In the genomic region with DNA sequence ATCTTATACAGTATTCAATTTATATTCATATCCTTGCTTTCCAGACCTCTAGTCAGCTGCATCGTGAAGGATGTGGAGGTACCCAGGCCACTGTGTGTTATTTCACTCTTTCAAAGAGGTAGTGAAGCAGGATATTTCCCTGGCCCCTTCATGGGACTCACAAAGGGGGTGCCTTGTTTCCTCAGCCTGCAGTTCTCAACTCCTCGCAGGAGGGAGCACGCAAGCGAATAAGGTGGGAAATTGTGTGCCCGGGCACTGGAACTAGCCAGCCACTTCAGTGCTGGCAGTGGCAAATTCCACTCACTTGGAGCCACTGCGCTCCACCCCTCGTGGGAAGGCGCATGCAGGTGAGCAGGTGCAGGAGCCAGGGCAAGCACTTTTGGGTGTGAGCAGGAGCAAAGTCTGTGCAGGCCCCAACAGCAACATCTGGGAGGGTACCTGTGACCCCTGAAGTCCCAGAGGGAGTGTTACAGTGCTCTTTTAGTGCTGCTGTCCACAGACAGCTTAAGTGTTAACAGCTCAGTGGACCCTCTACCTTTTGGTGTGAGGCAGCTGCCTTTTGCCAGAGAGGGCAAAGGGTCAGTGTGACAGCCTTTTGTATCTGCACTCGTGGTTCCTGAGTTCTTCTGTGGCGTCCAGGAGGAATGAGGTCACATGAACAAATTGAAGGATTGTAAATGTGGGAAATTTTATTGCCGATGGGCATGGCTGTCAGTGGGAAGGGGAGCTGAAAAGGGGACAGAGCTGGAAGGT, we compare ENCODE assay signal across 1 cellular context.
TF ChIP-seq lines count a peak whose summit lies in the region.

No MANE protein-coding gene starts in this region.

TF ChIP-seq in K562, 482 proteins besides CTCF, POLR2A, EP300 and RAD21 (continued from another document):
- TF ChIP-seq ZNF277 (CRISPR knock-in tag; IDR thresholded peaks at IDR 0.05; ENCODE audit: borderline replicate concordance), result no peak
- TF ChIP-seq ZNF830 (CRISPR knock-in tag; IDR thresholded peaks at IDR 0.05), result no peak
- no peak for TF ChIP-seq SMAD2 (IDR thresholded peaks at IDR 0.05; ENCODE audit: low read depth, low read length)
- TF ChIP-seq CAMTA2 (CRISPR knock-in tag; conservative IDR thresholded peaks at IDR 0.05), result no peak
- no peak for TF ChIP-seq BCL6 (CRISPR knock-in tag; IDR thresholded peaks at IDR 0.05)
- no peak for TF ChIP-seq MYNN (IDR thresholded peaks at IDR 0.05)
- no peak for TF ChIP-seq MYNN (CRISPR knock-in tag; IDR thresholded peaks at IDR 0.05)
- TF ChIP-seq KLF6 (CRISPR knock-in tag; IDR thresholded peaks at IDR 0.05; ENCODE audit: borderline replicate concordance), result no peak
- TF ChIP-seq PATZ1 (CRISPR knock-in tag; IDR thresholded peaks at IDR 0.05; ENCODE audit: borderline replicate concordance), result no peak
